In genomic region chr5:67815455-67816391, GRCh38 we compare ENCODE assay signal across 10 cellular contexts.
DNase-seq lines count a peak whose midpoint lies in the region; ATAC-seq and TF ChIP-seq lines count a peak whose summit lies in the region.
"Had no signal": no experiment of that assay in that cellular context is flagged by ENCODE, and none has a peak within 500 bp of the region (broad histone marks: within the 10 kb centered on the region; RNA-seq: fewer than 3 reads in every experiment).

No MANE protein-coding gene starts in this region.

- peak; percentile 33 for DNase-seq in HPDE6-E6E7 (ENCODE audit: extremely low spot score)
- DNase-seq in adipocyte (ENCODE audit: low read depth): peak; percentile 20
- DNase-seq in right atrium auricular region (ENCODE audit: low spot score): peak; percentile 69
- no peak for DNase-seq in thoracic aorta (ENCODE audit: low spot score)
- DNase-seq in A172 (ENCODE audit: low spot score): no peak
- no peak for DNase-seq in OCI-M2 (lab: John Stamatoyannopoulos, UW; ENCODE audit: unreplicated experiment)
- DNase-seq: activated CD8-positive, alpha-beta memory T cell treated with anti-CD3 and anti-CD28 coated beads, Interleukin-2, amount 50 U/mL, for 4 hours; NCI-H2227 treated with DMSO at 0.1 percent for 48 hours; SW 1271 had no signal

- peaks cover 27% of the 10 kb centered on the region for H3K4me1 ChIP-seq in adipocyte (ENCODE audit: control insufficient read depth, insufficient read depth, low read length)
- peaks cover 0 to 31% of the 10 kb centered on the region in 2 donors for H3K4me1 ChIP-seq in right atrium auricular region
- H3K4me1 ChIP-seq in thoracic aorta (ENCODE audit: control insufficient read depth in 1 of 2, low read depth in 2 of 2): peaks cover 20 to 40% of the 10 kb centered on the region in 2 donors

- peak; percentile 50 for ATAC-seq in thoracic aorta (ENCODE audit: insufficient number of reproducible peaks, low FRiP score, low read depth)
- ATAC-seq in HG03565 (IDR thresholded peaks at IDR 0.05; ENCODE audit: unreplicated experiment): no peak

- TF ChIP-seq CTCF in right atrium auricular region (IDR thresholded peaks at IDR 0.05) (no peak), thoracic aorta (IDR thresholded peaks at IDR 0.05) (no peak)

- H3K9me3 ChIP-seq in adipocyte (ENCODE audit: control insufficient read depth, low read length): no peaks in the 10 kb centered on the region
- no peaks in the 10 kb centered on the region for H3K9me3 ChIP-seq in right atrium auricular region
- no peaks in the 10 kb centered on the region for H3K9me3 ChIP-seq in thoracic aorta

- no peaks in the 10 kb centered on the region for H3K36me3 ChIP-seq in adipocyte (ENCODE audit: control insufficient read depth, insufficient read depth, low read length, severe bottlenecking)
- H3K36me3 ChIP-seq in right atrium auricular region: no peaks in the 10 kb centered on the region
- no peaks in the 10 kb centered on the region for H3K36me3 ChIP-seq in thoracic aorta

- no peak overlapping the region for H3K9ac ChIP-seq in adipocyte (ENCODE audit: low read length)

- H3K27me3 ChIP-seq in adipocyte (replicated peaks; ENCODE audit: control insufficient read depth, insufficient read depth, low read length) (no peaks in the 10 kb centered on the region), right atrium auricular region (no peaks in the 10 kb centered on the region), thoracic aorta (replicated peaks; ENCODE audit: insufficient read depth) (no peaks in the 10 kb centered on the region)

- peak overlapping the region; percentile 55 to 75 for H3K27ac ChIP-seq in right atrium auricular region
- H3K27ac ChIP-seq in thoracic aorta: peak overlapping the region; percentile 18 to 39

- no peak overlapping the region for H3K4me3 ChIP-seq in adipocyte (ENCODE audit: low read length)
- H3K4me3 ChIP-seq in right atrium auricular region: no peak overlapping the region
- peak overlapping the region; percentile 20 for H3K4me3 ChIP-seq in thoracic aorta

Comparison
In these comparisons a context has a peak if more than half of its experiments do, and no peak if none do; other contexts are left out.
1. DNase-seq: peak in HPDE6-E6E7 (single experiment), adipocyte (single experiment) and right atrium auricular region (single experiment); none in thoracic aorta (single experiment), A172 (single experiment) and OCI-M2 (single experiment).